Comparison of ENCODE assay signal across 8 cellular contexts in genomic region chr17:63774982-63775290, GRCh38. TPM values are rescaled to one million over a fixed set of nuclear protein-coding genes. Genes with fewer than 3 reads are reported as not detected.
DNase-seq lines count a peak whose midpoint lies in the region; ATAC-seq lines count a peak whose summit lies in the region.

No MANE protein-coding gene starts in this region.

- POLR2A ChIA-PET in naive thymus-derived CD8-positive, alpha-beta T cell (lab: Charles Lee), result interaction anchor here (1.2 to 6.5 kb wide), 14 partner anchors 8 to 153 kb away, joined by 4 to 264 read pairs (median 22); partner anchors contain the start of genes LIMD2, MAP3K3, PSMC5 and SMARCD2

- ATAC-seq in naive thymus-derived CD8-positive, alpha-beta T cell, result no peak
- ATAC-seq in HG02885 (IDR thresholded peaks at IDR 0.05; ENCODE audit: poor library complexity, unreplicated experiment), result no peak

- no peaks in the 10 kb centered on the region for H3K27me3 Mint-ChIP-seq in dendritic cell treated with granulocyte-macrophage colony-stimulating factor and Interleukin-4, amounts not matched to agents 40 ng/mL and 50 ng/mL, for 4 days
- H3K27me3 Mint-ChIP-seq in naive thymus-derived CD8-positive, alpha-beta T cell, result no peaks in the 10 kb centered on the region

- DNase-seq in EH (ENCODE audit: low read depth) (peak; percentile 30), NAMALWA (ENCODE audit: low spot score) (peak; percentile 54), NCI-H2171 treated with DMSO at 0.1 percent for 48 hours (lab: John Stamatoyannopoulos, UW) (no peak), NCI-H2029 treated with DMSO at 0.1 percent for 48 hours (lab: John Stamatoyannopoulos, UW) (no peak)
- peak in 3 of 10 donors; percentile 10 to 22 (median 14) for DNase-seq in naive thymus-derived CD8-positive, alpha-beta T cell
- no peak for DNase-seq in stimulated activated CD4-positive, alpha-beta T cell treated with anti-CD3 and anti-CD28 coated beads, Interleukin-15, amount 100 ng/mL, for 24 hours

- H3K4me1 Mint-ChIP-seq in dendritic cell treated with granulocyte-macrophage colony-stimulating factor and Interleukin-4, amounts not matched to agents 40 ng/mL and 50 ng/mL, for 4 days (ENCODE audit: low read depth), result peaks cover 56% of the 10 kb centered on the region
- H3K4me1 Mint-ChIP-seq in naive thymus-derived CD8-positive, alpha-beta T cell, result peaks cover 32 to 80% (median 74%) of the 10 kb centered on the region in 4 donors

- peak overlapping the region; percentile 98 for H3K27ac Mint-ChIP-seq in dendritic cell treated with granulocyte-macrophage colony-stimulating factor and Interleukin-4, amounts not matched to agents 40 ng/mL and 50 ng/mL, for 4 days
- H3K27ac Mint-ChIP-seq in naive thymus-derived CD8-positive, alpha-beta T cell, result peak overlapping the region; percentile 78 to 100 (median 99)

- H3K4me3 Mint-ChIP-seq in dendritic cell treated with granulocyte-macrophage colony-stimulating factor and Interleukin-4, amounts not matched to agents 40 ng/mL and 50 ng/mL, for 4 days, result peak overlapping the region; percentile 98
- H3K4me3 Mint-ChIP-seq in naive thymus-derived CD8-positive, alpha-beta T cell, result peak overlapping the region; percentile 87 to 99 (median 96)

- H3K36me3 Mint-ChIP-seq in dendritic cell treated with granulocyte-macrophage colony-stimulating factor and Interleukin-4, amounts not matched to agents 40 ng/mL and 50 ng/mL, for 4 days (ENCODE audit: low read depth), result peaks cover 74% of the 10 kb centered on the region
- H3K36me3 Mint-ChIP-seq in naive thymus-derived CD8-positive, alpha-beta T cell, result peaks cover 0 to 48% (median 0%) of the 10 kb centered on the region in 3 donors

- H3K9me3 Mint-ChIP-seq in dendritic cell treated with granulocyte-macrophage colony-stimulating factor and Interleukin-4, amounts not matched to agents 40 ng/mL and 50 ng/mL, for 4 days, result no peaks in the 10 kb centered on the region
- no peaks in the 10 kb centered on the region for H3K9me3 Mint-ChIP-seq in naive thymus-derived CD8-positive, alpha-beta T cell

- intact Hi-C loops in dendritic cell treated with granulocyte-macrophage colony-stimulating factor and Interleukin-4, amounts not matched to agents 40 ng/mL and 50 ng/mL, for 4 days (cut with micrococcal nuclease), result loop anchor here (1.0 to 5.0 kb wide), 3 partner anchors 52 to 74 kb away; partner anchors contain the start of genes FTSJ3, PSMC5 and SMARCD2

RNA-seq across cellular contexts. Expression of gene DDX42, which starts 1.0 kb away (rescaled TPM):
- total RNA-seq in naive thymus-derived CD8-positive, alpha-beta T cell, result 100 to 1,000 TPM; 169 to 175 TPM
- 10 to 100 TPM in 2 of 3 donors, 1 to 10 TPM in 1; 8.9 to 18.5 (median 13.2) TPM for polyA plus RNA-seq in naive thymus-derived CD8-positive, alpha-beta T cell

RNA-seq across cellular contexts. Expression of gene CCDC47, which starts 1.5 kb away (rescaled TPM):
- 10 to 100 TPM; 29.5 to 34.9 TPM for total RNA-seq in naive thymus-derived CD8-positive, alpha-beta T cell
- polyA plus RNA-seq in naive thymus-derived CD8-positive, alpha-beta T cell, result 10 to 100 TPM; 21.8 to 34.8 (median 26.0) TPM

RNA-seq across cellular contexts. Expression of gene STRADA, which starts 33.3 kb away (rescaled TPM):
- total RNA-seq in naive thymus-derived CD8-positive, alpha-beta T cell, result 10 to 100 TPM; 57.0 to 57.1 TPM
- polyA plus RNA-seq in naive thymus-derived CD8-positive, alpha-beta T cell, result 10 to 100 TPM; 17.8 to 24.5 (median 23.6) TPM

RNA-seq across cellular contexts. Expression of gene PSMC5, which starts 52.3 kb away (rescaled TPM):
- 100 to 1,000 TPM; 139 to 143 TPM for total RNA-seq in naive thymus-derived CD8-positive, alpha-beta T cell
- polyA plus RNA-seq in naive thymus-derived CD8-positive, alpha-beta T cell, result 100 to 1,000 TPM; 173 to 214 (median 191) TPM

RNA-seq across cellular contexts. Expression of gene FTSJ3, which starts 52.5 kb away (rescaled TPM):
- total RNA-seq in naive thymus-derived CD8-positive, alpha-beta T cell, result 10 to 100 TPM; 71.9 to 75.7 TPM
- polyA plus RNA-seq in naive thymus-derived CD8-positive, alpha-beta T cell, result 10 to 100 TPM; 16.8 to 43.1 (median 24.0) TPM

Comparison
In these comparisons a context has a peak if more than half of its experiments do, and no peak if none do; other contexts are left out.
1. DNase-seq: peak in EH (single experiment) and NAMALWA (single experiment); none in NCI-H2171 treated with DMSO at 0.1 percent for 48 hours (single experiment), stimulated activated CD4-positive, alpha-beta T cell treated with anti-CD3 and anti-CD28 coated beads, Interleukin-15, amount 100 ng/mL, for 24 hours (single experiment) and NCI-H2029 treated with DMSO at 0.1 percent for 48 hours (single experiment).